ENCODE assay signal across 12 cellular contexts in the genomic region with DNA sequence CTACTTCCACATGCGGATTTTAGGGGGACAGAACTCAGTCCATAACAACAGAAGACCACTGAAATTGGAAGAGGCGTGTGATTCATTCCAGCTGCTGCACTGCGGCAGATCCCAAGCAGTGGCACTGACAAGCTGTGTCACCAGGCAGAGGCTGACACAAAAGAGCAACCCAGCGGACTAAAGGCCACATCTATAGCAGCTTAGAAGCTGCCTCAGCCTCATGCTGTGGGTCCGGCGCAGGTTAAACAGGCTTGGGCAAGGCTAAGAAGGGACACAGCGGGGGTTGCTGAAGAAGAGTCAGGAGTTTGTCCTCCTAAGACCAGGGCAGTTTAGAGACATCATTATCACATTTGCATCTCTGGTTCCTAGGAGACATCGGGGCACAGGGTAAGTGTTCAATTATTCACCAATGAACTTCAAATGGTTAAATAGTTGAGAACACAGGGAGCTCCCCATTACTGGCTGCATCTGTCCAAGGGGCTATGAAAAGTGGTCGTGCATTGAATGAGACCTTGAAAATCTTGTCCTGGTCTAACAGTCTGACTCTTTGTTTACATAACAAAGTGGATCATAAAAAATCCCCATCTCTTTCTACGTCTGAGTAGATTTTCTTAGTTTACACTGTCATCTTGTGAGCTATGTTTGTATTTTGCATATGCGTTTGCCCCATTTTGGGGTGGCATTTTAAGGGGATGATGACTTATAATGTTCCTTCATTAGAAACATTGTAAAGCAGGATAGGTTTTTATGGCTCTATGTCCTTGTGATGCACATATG.
DNase-seq lines count a peak whose midpoint lies in the region; ATAC-seq, FAIRE-seq and TF ChIP-seq lines count a peak whose summit lies in the region.
"Had no signal": no experiment of that assay in that cellular context is flagged by ENCODE, and none has a peak within 500 bp of the region (broad histone marks: within the 10 kb centered on the region; RNA-seq: fewer than 3 reads in every experiment).

No MANE protein-coding gene starts in this region.

- H3K4me3 ChIP-seq in heart right ventricle (no peak overlapping the region), Loucy (ENCODE audit: low read length, poor library complexity, severe bottlenecking) (no peak overlapping the region), Peyer's patch (no peak overlapping the region)
- H3K4me3 ChIP-seq in effector memory CD4-positive, alpha-beta T cell (ENCODE audit: insufficient read depth, low read depth, low read length, poor library complexity, severe bottlenecking) = no peak overlapping the region

- H3K27me3 ChIP-seq in heart right ventricle (no peaks in the 10 kb centered on the region), Loucy (ENCODE audit: insufficient read depth, low read length, poor library complexity, severe bottlenecking) (no peaks in the 10 kb centered on the region), Peyer's patch (no peaks in the 10 kb centered on the region), foreskin keratinocyte (no peaks in the 10 kb centered on the region)
- H3K27me3 ChIP-seq in effector memory CD4-positive, alpha-beta T cell (replicated peaks; ENCODE audit: control insufficient read depth, insufficient read depth, low read length, poor library complexity, severe bottlenecking) = no peaks in the 10 kb centered on the region

- peak overlapping the region in 6 of 10 donors; percentile 24 to 61 (median 42) for H3K27ac ChIP-seq in heart right ventricle
- peak overlapping the region; percentile 44 for H3K27ac ChIP-seq in effector memory CD4-positive, alpha-beta T cell (ENCODE audit: insufficient read depth, low read length, poor library complexity, severe bottlenecking)
- no peak overlapping the region for H3K27ac ChIP-seq in Peyer's patch
- H3K27ac ChIP-seq in foreskin keratinocyte = no peak overlapping the region
- H3K27ac ChIP-seq: C4-2B had no signal

- ATAC-seq in heart right ventricle (peak in 1 of 8 donors; percentile 28), left cardiac atrium (no peak), foreskin keratinocyte (no peak)

- TF ChIP-seq POLR2A in Peyer's patch (IDR thresholded peaks at IDR 0.05) = no peak

- peak overlapping the region; percentile 82 for H2AFZ ChIP-seq in Loucy (ENCODE audit: low read length)

- peak overlapping the region; percentile 49 for H3K4me2 ChIP-seq in Loucy (ENCODE audit: low read depth, low read length, poor library complexity, severe bottlenecking)

- no peaks in the 10 kb centered on the region for H3F3A ChIP-seq in Loucy (ENCODE audit: low read depth)

- no peaks in the 10 kb centered on the region for H4K20me1 ChIP-seq in Loucy (ENCODE audit: insufficient read depth, low read length, poor library complexity, severe bottlenecking)

- 84 to 89% methylated on average over 11 of the region's 11 CpGs for WGBS in heart right ventricle, 2 donors

- no peaks in the 10 kb centered on the region for H3K36me3 ChIP-seq in heart right ventricle
- no peaks in the 10 kb centered on the region for H3K36me3 ChIP-seq in Loucy (ENCODE audit: insufficient read depth, low read length)
- H3K36me3 ChIP-seq in effector memory CD4-positive, alpha-beta T cell (ENCODE audit: control insufficient read depth, insufficient read depth, low read length) = no peaks in the 10 kb centered on the region
- H3K36me3 ChIP-seq in Peyer's patch = no peaks in the 10 kb centered on the region

- peak; percentile 5 for FAIRE-seq in urothelium cell line (lab: Jason Lieb, UNC)
- FAIRE-seq: colon, GM12892 had no signal

- H3K9ac ChIP-seq in Loucy (ENCODE audit: low read depth, low read length, poor library complexity, severe bottlenecking) = peak overlapping the region; percentile 36

- H3K9me2 ChIP-seq in Loucy (replicated peaks; ENCODE audit: low read depth, low read length) = no peaks in the 10 kb centered on the region

- H3K9me3 ChIP-seq in heart right ventricle (no peaks in the 10 kb centered on the region), Loucy (ENCODE audit: insufficient read depth, low read depth, low read length) (no peaks in the 10 kb centered on the region), Peyer's patch (no peaks in the 10 kb centered on the region)
- no peaks in the 10 kb centered on the region for H3K9me3 ChIP-seq in effector memory CD4-positive, alpha-beta T cell (ENCODE audit: control insufficient read depth, low read length)

- DNase-seq in heart right ventricle (no peak), left cardiac atrium (no peak), urothelium cell line (ENCODE audit: low spot score) (no peak), amygdala (lab: John Stamatoyannopoulos, UW) (no peak), Peyer's patch (no peak), foreskin keratinocyte (no peak)
- no peak for DNase-seq in effector memory CD4-positive, alpha-beta T cell
- DNase-seq: KG1 had no signal

- H3K4me1 ChIP-seq in heart right ventricle (peaks cover 5 to 28% (median 14%) of the 10 kb centered on the region in 9 donors), Loucy (ENCODE audit: insufficient read depth, low read length, poor library complexity, severe bottlenecking) (peaks cover 32% of the 10 kb centered on the region), Peyer's patch (no peaks in the 10 kb centered on the region), foreskin keratinocyte (peaks cover 18% of the 10 kb centered on the region)
- H3K4me1 ChIP-seq in effector memory CD4-positive, alpha-beta T cell (ENCODE audit: control insufficient read depth, insufficient read depth, low read length, poor library complexity, severe bottlenecking) = peaks cover 17% of the 10 kb centered on the region

- TF ChIP-seq CTCF in heart right ventricle (IDR thresholded peaks at IDR 0.05) (no peak), Loucy (conservative IDR thresholded peaks at IDR 0.05; ENCODE audit: low read length) (no peak), Peyer's patch (IDR thresholded peaks at IDR 0.05) (no peak), foreskin keratinocyte (conservative IDR thresholded peaks at IDR 0.05) (no peak)

- H3K79me2 ChIP-seq in Loucy (ENCODE audit: insufficient read depth, low read length) = no peaks in the 10 kb centered on the region

- intact Hi-C loops in heart right ventricle (cut with DNase I) = loop anchor here in 4 of 10 donors (5.0 to 10.0 kb wide), 3 partner anchors 158 to 380 kb away; partner anchors contain the start of gene TRIB2 (in 3 of the 4)
- intact Hi-C loops in left cardiac atrium (cut with DNase I) = no loop called here

Comparison
In these comparisons a context has a peak if more than half of its experiments do, and no peak if none do; other contexts are left out.
1. H3K27ac ChIP-seq: peak in heart right ventricle (6 of 10) and effector memory CD4-positive, alpha-beta T cell (single experiment); none in Peyer's patch (0 of 4) and foreskin keratinocyte (single experiment).